In the genomic region with DNA sequence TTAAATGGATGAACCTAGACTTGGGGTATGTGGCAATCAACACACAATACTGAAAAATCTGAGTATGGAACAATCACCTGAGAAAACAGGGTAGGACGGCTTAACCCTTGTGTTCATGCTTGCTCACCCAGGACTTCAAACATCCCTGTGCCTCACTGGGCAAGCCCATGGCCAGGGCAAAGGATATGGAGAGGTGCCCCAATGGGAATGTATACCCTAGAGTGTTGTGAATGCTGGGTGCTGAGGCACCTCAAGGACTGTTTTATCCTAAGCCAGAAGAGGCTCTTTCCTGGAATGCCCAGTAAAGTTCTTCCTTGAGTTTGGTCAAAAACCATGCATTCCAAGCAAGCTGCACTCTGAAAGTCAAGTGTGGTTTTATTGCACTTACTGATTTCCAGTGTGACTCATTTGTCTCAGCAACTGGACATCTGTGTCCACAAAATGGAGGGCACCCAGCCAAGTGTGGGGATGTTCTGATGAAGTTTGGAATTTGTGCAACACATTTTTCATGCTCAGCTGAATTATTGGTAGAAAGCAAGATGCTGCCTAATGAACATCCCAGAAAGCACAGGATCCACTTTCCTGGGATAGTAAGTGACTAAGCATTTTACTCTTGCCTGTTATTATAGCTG, we compare ENCODE assay signal across 10 cellular contexts.
A peak's percentile ranks its signal among the peaks of the same experiment; 100 is the strongest.
DNase-seq lines count a peak whose midpoint lies in the region; ATAC-seq and TF ChIP-seq lines count a peak whose summit lies in the region.
"Had no signal": no experiment of that assay in that cellular context is flagged by ENCODE, and none has a peak within 500 bp of the region (broad histone marks: within the 10 kb centered on the region; RNA-seq: fewer than 3 reads in every experiment).

No MANE protein-coding gene starts in this region.

- TF ChIP-seq RAD21 in IMR-90 (IDR thresholded peaks at IDR 0.05; ENCODE audit: low read length), result no peak

- no peak for TF ChIP-seq EP300 in esophagus muscularis mucosa (IDR thresholded peaks at IDR 0.05)

- H3K4me3 ChIP-seq in AG04449 (ENCODE audit: low read depth, low read length), result no peak overlapping the region
- H3K4me3 ChIP-seq in IMR-90 (ENCODE audit: insufficient read depth, low read depth, low read length), result no peak overlapping the region
- H3K4me3 ChIP-seq in colonic mucosa, result no peak overlapping the region
- H3K4me3 ChIP-seq in mucosa of descending colon, result no peak overlapping the region
- no peak overlapping the region for H3K4me3 ChIP-seq in esophagus muscularis mucosa

- H3K4me1 ChIP-seq in IMR-90 (ENCODE audit: control insufficient read depth, insufficient read depth, low read length) (peaks cover 2% of the 10 kb centered on the region; the same call in 1 of the 2 replicates), colonic mucosa (no peaks in the 10 kb centered on the region), mucosa of descending colon (ENCODE audit: low read depth) (no peaks in the 10 kb centered on the region), esophagus muscularis mucosa (no peaks in the 10 kb centered on the region)

- in situ Hi-C loops in IMR-90 (cut with MboI; ENCODE audit: low sequenced_read_pairs), result no loop called here

- H2BK20ac ChIP-seq in IMR-90 (ENCODE audit: low read depth, low read length), result peak overlapping the region; percentile 27

- H3K27me3 ChIP-seq in IMR-90 (ENCODE audit: control insufficient read depth, insufficient read depth, low read length) (peaks cover 3% of the 10 kb centered on the region; the same call in 1 of the 2 replicates), colonic mucosa (no peaks in the 10 kb centered on the region), esophagus muscularis mucosa (no peaks in the 10 kb centered on the region)

- no peak overlapping the region for H2AFZ ChIP-seq in IMR-90 (replicated peaks; ENCODE audit: low read length, poor library complexity)

- TF ChIP-seq CTCF in AG04449 (IDR thresholded peaks at IDR 0.05; ENCODE audit: insufficient read depth, low read length, missing control alignments) (no peak), IMR-90 (conservative IDR thresholded peaks at IDR 0.05; ENCODE audit: low read depth, low read length) (no peak), colonic mucosa (IDR thresholded peaks at IDR 0.05) (no peak), mucosa of descending colon (IDR thresholded peaks at IDR 0.05) (no peak), esophagus muscularis mucosa (IDR thresholded peaks at IDR 0.05) (no peak)

- dilution Hi-C loops in IMR-90 (cut with HindIII; ENCODE audit: low sequenced_read_pairs, unreplicated experiment), result no loop called here

- intact Hi-C loops in IMR-90 (cut with micrococcal nuclease) (no loop called here), colonic mucosa (cut with DNase I) (no loop called here), mucosa of descending colon (cut with DNase I, micrococcal nuclease) (no loop called here), esophagus muscularis mucosa (cut with DNase I) (no loop called here)

- CTCF ChIA-PET in AG04449 (lab: Yijun Ruan, JAX) (no interaction called here), IMR-90 (lab: Yijun Ruan, JAX) (interaction anchor here (0.6 to 1.1 kb wide), 2 partner anchors 17 to 216 kb away, joined by 3 read pairs; no protein-coding TSS in a partner anchor), T-cell (lab: Charles Lee) (no interaction called here)

- BruUV-seq in IMR-90 (replicated peaks; lab: Mats Ljungman, UMichigan), result no TSS peak

- POLR2A ChIA-PET in AG04449 (lab: Yijun Ruan, JAX) (interaction anchor here (1.5 kb wide), 1 partner anchor 9 kb away, joined by 6 read pairs; no protein-coding TSS in a partner anchor), IMR-90 (lab: Charles Lee; ENCODE audit: unreplicated experiment) (no interaction called here), T-cell (lab: Charles Lee) (interaction anchor here in 1 of 2 donors (0.6 kb wide), 1 partner anchor 207 kb away, joined by 12 read pairs; no protein-coding TSS in a partner anchor)

- H3K27ac Mint-ChIP-seq in T-cell, result no peak overlapping the region

- H3K14ac ChIP-seq in IMR-90 (replicated peaks; ENCODE audit: low read depth, low read length), result peak overlapping the region; percentile 68

- H3K4me3 Mint-ChIP-seq in T-cell, result no peak overlapping the region
- H3K4me3 Mint-ChIP-seq: CD8-positive, alpha-beta memory T cell had no signal

- H3K27ac ChIP-seq in IMR-90 (ENCODE audit: insufficient read depth, low read length) (no peak overlapping the region), colonic mucosa (no peak overlapping the region), esophagus muscularis mucosa (replicated peaks in 1 of 4) (no peak overlapping the region)

- H3K9me1 ChIP-seq in IMR-90 (ENCODE audit: insufficient read depth, low read length), result peaks cover 7% of the 10 kb centered on the region

- no peak overlapping the region for H4K5ac ChIP-seq in IMR-90 (ENCODE audit: low read depth, low read length)

- no peak overlapping the region for H2BK15ac ChIP-seq in IMR-90 (ENCODE audit: low read depth, low read length)

- no peak overlapping the region; the same call in 1 of the 2 replicates for H3K4me2 ChIP-seq in IMR-90 (ENCODE audit: low read depth, low read length)

- no peak overlapping the region for H2AK9ac ChIP-seq in IMR-90 (replicated peaks; ENCODE audit: low read depth, low read length, poor library complexity)

- no peaks in the 10 kb centered on the region for H3K4me1 Mint-ChIP-seq in T-cell
- H3K4me1 Mint-ChIP-seq: CD8-positive, alpha-beta memory T cell had no signal

- no peaks in the 10 kb centered on the region for H3K36me3 ChIP-seq in IMR-90 (ENCODE audit: control insufficient read depth, insufficient read depth, low read length)
- no peaks in the 10 kb centered on the region for H3K36me3 ChIP-seq in colonic mucosa
- no peaks in the 10 kb centered on the region for H3K36me3 ChIP-seq in mucosa of descending colon (ENCODE audit: low read depth)
- no peaks in the 10 kb centered on the region for H3K36me3 ChIP-seq in esophagus muscularis mucosa

- H3K9me3 ChIP-seq in IMR-90 (ENCODE audit: control insufficient read depth, insufficient read depth, low read length) (no peaks in the 10 kb centered on the region), colonic mucosa (no peaks in the 10 kb centered on the region), mucosa of descending colon (no peaks in the 10 kb centered on the region), esophagus muscularis mucosa (no peaks in the 10 kb centered on the region)

- H3K23ac ChIP-seq in IMR-90 (ENCODE audit: low read depth, low read length), result no peak overlapping the region

- ATAC-seq in IMR-90 (ENCODE audit: low read depth), result peak; percentile 62
- peak; percentile 16 for ATAC-seq in mucosa of descending colon
- no peak for ATAC-seq in T-cell (replicated peaks in 1 of 4)

- H3K36me3 Mint-ChIP-seq in T-cell, result no peaks in the 10 kb centered on the region
- H3K36me3 Mint-ChIP-seq: CD8-positive, alpha-beta memory T cell had no signal

- peak overlapping the region; percentile 56; the same call in 1 of the 2 replicates for H2AK5ac ChIP-seq in IMR-90 (ENCODE audit: low read depth, low read length)

- TF ChIP-seq POLR2A in IMR-90 (IDR thresholded peaks at IDR 0.05; ENCODE audit: low read depth, low read length) (no peak), esophagus muscularis mucosa (IDR thresholded peaks at IDR 0.05; ENCODE audit: low read depth) (no peak)

- no peak overlapping the region for H2BK5ac ChIP-seq in IMR-90 (ENCODE audit: low read depth, low read length, poor library complexity, severe bottlenecking)

- WGBS in IMR-90 (ENCODE audit: extremely low coverage in 2 of 2, insufficient read length in 1 of 2), 2 experiments, result no CpG with 5 or more reads among the region's 1 CpG
- whole genome bisulfite sequencing in esophagus muscularis mucosa, result 92% methylated on average over 1 of the region's 1 CpG

- H3K9me3 Mint-ChIP-seq in T-cell, result peaks cover 0 to 11% (median 4%) of the 10 kb centered on the region in 3 donors

- peaks cover 3% of the 10 kb centered on the region; the same call in 1 of the 2 replicates for H4K20me1 ChIP-seq in IMR-90 (ENCODE audit: insufficient read depth, low read length)

- H3K79me1 ChIP-seq in IMR-90 (ENCODE audit: low read depth in 1 of 2, low read length in 2 of 2), result no peaks in the 10 kb centered on the region

- peak overlapping the region; percentile 37 for H2BK120ac ChIP-seq in IMR-90 (ENCODE audit: low read depth, low read length)

- H3K56ac ChIP-seq in IMR-90 (ENCODE audit: extremely low read depth, insufficient read depth, low read length), result no peak overlapping the region

- no peak overlapping the region for H3K9ac ChIP-seq in IMR-90 (ENCODE audit: low read depth, low read length)
- H3K9ac ChIP-seq in colonic mucosa (ENCODE audit: low read depth in 2 of 2, low read length in 2 of 2), result no peak overlapping the region

- no peak overlapping the region for H3K18ac ChIP-seq in IMR-90 (ENCODE audit: low read depth, low read length)

- DNase-seq in AG04449 (ENCODE audit: low read depth, low spot score) (peak; percentile 98), IMR-90 (peak; percentile 89), colonic mucosa (peak; percentile 35), mucosa of descending colon (peak in 1 of 3 donors; percentile 32), T-cell (no peak), NCI-H128 (lab: John Stamatoyannopoulos, UW; ENCODE audit: unreplicated experiment) (no peak), esophagus muscularis mucosa (ENCODE audit: extremely low spot score) (no peak), NCI-H146 treated with DMSO at 0.1 percent for 48 hours (lab: John Stamatoyannopoulos, UW; ENCODE audit: unreplicated experiment) (no peak)
- DNase-seq: CD8-positive, alpha-beta memory T cell; MV-4-11 had no signal

- H4K91ac ChIP-seq in IMR-90 (ENCODE audit: insufficient read depth, low read depth, low read length), result no peak overlapping the region

- H3K27me3 Mint-ChIP-seq in T-cell, result no peaks in the 10 kb centered on the region
- H3K27me3 Mint-ChIP-seq: CD8-positive, alpha-beta memory T cell had no signal

- H3K4ac ChIP-seq in IMR-90 (ENCODE audit: low read depth, low read length), result peak overlapping the region; percentile 50

- H4K8ac ChIP-seq in IMR-90 (ENCODE audit: low read depth in 2 of 2, low read length in 2 of 2), result no peak overlapping the region

TF ChIP-seq in IMR-90, 13 proteins besides CTCF, POLR2A, EP300 and RAD21 (continues in another document):
- TF ChIP-seq BHLHE40 (IDR thresholded peaks at IDR 0.05; ENCODE audit: low read depth, low read length) (no peak), CEBPB (IDR thresholded peaks at IDR 0.05; ENCODE audit: low read depth, low read length) (peak; percentile 19; the same call in 1 of the 2 replicates), MXI1 (IDR thresholded peaks at IDR 0.05; ENCODE audit: borderline replicate concordance, low read depth, low read length) (no peak), FOS (IDR thresholded peaks at IDR 0.05; ENCODE audit: low read depth, low read length) (0 out of 2 replicates have a peak, but pooled peaks have one; percentile 10), USF2 (IDR thresholded peaks at IDR 0.05; ENCODE audit: low read depth, low read length) (no peak), NFE2L2 (IDR thresholded peaks at IDR 0.05; ENCODE audit: low read depth, low read length) (peak; percentile 49)

Comparison
In these comparisons a context has a peak if more than half of its experiments do, and no peak if none do; other contexts are left out.
1. DNase-seq: peak in AG04449 (single experiment), IMR-90 (single experiment) and colonic mucosa (single experiment); none in T-cell (0 of 34), NCI-H128 (single experiment), esophagus muscularis mucosa (single experiment) and NCI-H146 treated with DMSO at 0.1 percent for 48 hours (single experiment).
2. ATAC-seq: peak in IMR-90 (single experiment) and mucosa of descending colon (single experiment); none in T-cell (0 of 4).